34 cellular contexts compared by ENCODE assay signal in the genomic region with DNA sequence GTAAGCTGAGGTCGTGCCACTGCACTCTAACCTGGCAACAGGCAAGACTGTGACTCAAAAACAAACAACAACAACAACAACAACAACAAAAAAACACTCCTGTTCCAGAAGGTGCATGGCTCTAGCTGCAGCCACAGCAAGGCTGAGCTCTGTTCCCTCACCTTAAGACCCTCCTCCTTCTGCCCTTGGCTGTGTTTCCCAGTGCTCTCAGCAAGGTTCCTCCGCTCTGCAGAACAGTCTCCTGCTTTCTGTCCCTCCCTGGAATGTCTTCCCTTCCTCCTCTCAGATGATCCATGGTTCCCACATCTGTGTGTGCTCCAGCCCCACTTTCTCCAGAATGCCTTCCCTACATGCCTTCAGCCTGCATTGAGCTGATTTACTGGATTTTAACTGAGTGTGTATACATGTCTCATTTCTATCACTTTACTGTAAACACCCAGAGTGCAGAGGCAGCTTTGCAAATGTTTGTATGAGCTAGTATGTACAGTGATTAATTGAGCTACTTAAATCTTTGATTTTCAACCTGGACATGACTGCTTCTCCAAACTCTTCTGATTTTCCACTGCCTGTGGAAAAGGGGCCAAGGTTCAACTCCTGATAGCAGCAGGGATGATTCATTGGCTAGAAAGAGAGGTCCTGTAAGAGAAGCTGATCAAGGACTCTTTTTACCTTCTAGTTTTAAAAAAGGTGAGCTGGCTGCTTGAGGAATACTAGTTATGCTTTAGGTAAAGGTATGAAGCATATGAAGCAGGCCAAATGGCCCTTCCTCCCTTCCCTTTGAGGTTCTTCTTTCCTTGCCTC. TPM values are rescaled to one million over a fixed set of nuclear protein-coding genes. Genes with fewer than 3 reads are reported as not detected.
"Had no signal": no experiment of that assay in that cellular context is flagged by ENCODE, and none has a peak within 500 bp of the region (broad histone marks: within the 10 kb centered on the region; RNA-seq: fewer than 3 reads in every experiment).

No MANE protein-coding gene starts in this region.

- H3K27me3 ChIP-seq: breast epithelium, esophagus squamous epithelium, heart right ventricle, left lung, sigmoid colon, stomach, thyroid gland, upper lobe of left lung, vagina had no signal

- H3K27ac Mint-ChIP-seq: activated naive CD4-positive, alpha-beta T cell treated with anti-CD3 and anti-CD28 coated beads, Interleukin-2, amount 10 ng/mL, durations not matched to agents 7 days and 5 days; mesothelial cell of epicardium; nephron progenitor cell; stimulated activated naive B cell treated with anti-CD40 and anti-IgM and Interleukin-4, amounts not matched to agents 10 μg/mL and 1 μg/mL and 100 μg/mL, for 72 hours had no signal

- H3K9me3 ChIP-seq: breast epithelium, esophagus squamous epithelium, heart right ventricle, left lung, psoas muscle, sigmoid colon, stomach, thyroid gland, upper lobe of left lung, vagina had no signal

- FAIRE-seq: endometrium had no signal

- H3K36me3 ChIP-seq: breast epithelium, esophagus squamous epithelium, heart right ventricle, left lung, sigmoid colon, stomach, thyroid gland, upper lobe of left lung, vagina had no signal

- H3K4me2 ChIP-seq: smooth muscle cell had no signal

- H3K79me2 ChIP-seq: parathyroid adenoma had no signal

- H3K27ac ChIP-seq: breast epithelium, epithelial cell of prostate, esophagus squamous epithelium, heart right ventricle, left lung, parathyroid adenoma, psoas muscle, sigmoid colon, stomach, thyroid gland, upper lobe of left lung, vagina had no signal

- H2AFZ ChIP-seq: parathyroid adenoma had no signal

- H3K9me3 Mint-ChIP-seq: activated naive CD4-positive, alpha-beta T cell treated with anti-CD3 and anti-CD28 coated beads, Interleukin-2, amount 10 ng/mL, durations not matched to agents 7 days and 5 days; naive B cell; nephron progenitor cell; stimulated activated naive B cell treated with anti-CD40 and anti-IgM and Interleukin-4, amounts not matched to agents 10 μg/mL and 1 μg/mL and 100 μg/mL, for 72 hours had no signal

- ATAC-seq: heart right ventricle; left lung; psoas muscle; stimulated activated naive B cell treated with anti-CD40 and anti-IgM and Interleukin-4, amounts not matched to agents 10 μg/mL and 1 μg/mL and 100 μg/mL, for 72 hours had no signal

- DNase-seq: activated CD4-positive, alpha-beta T cell treated with anti-CD3 and anti-CD28 coated beads for 48 hours; activated CD4-positive, alpha-beta T cell treated with anti-CD3 and anti-CD28 coated beads, Interleukin-2, amount 50 U/mL, for 48 hours; activated CD8-positive, alpha-beta memory T cell treated with anti-CD3 and anti-CD28 coated beads for 24 hours; activated effector memory CD4-positive, alpha-beta T cell treated with Interleukin-2 at 50 U/mL for 16 hours; activated naive CD4-positive, alpha-beta T cell treated with anti-CD3 and anti-CD28 coated beads, Interleukin-2, amount 10 ng/mL, durations not matched to agents 7 days and 5 days; amygdala; central memory CD4-positive, alpha-beta T cell; effector CD4-positive, alpha-beta T cell; esophagus squamous epithelium; foreskin melanocyte; heart right ventricle; kidney glomerular epithelial cell; left lung; naive B cell; nephron progenitor cell; psoas muscle; sigmoid colon; stimulated activated CD4-positive, alpha-beta T cell treated with anti-CD3 and anti-CD28 coated beads, Interleukin-1b, Interleukin-23, amount 100 ng/mL, for 48 hours; stimulated activated CD4-positive, alpha-beta T cell treated with anti-CD3 and anti-CD28 coated beads, Interleukin-4, amount 100 ng/mL, for 4 hours; stimulated activated CD8-positive, alpha-beta memory T cell treated with anti-CD3 and anti-CD28 coated beads, Interleukin-4, amount 100 ng/mL, for 48 hours; stimulated activated naive B cell treated with anti-CD40 and anti-IgM and Interleukin-4, amounts not matched to agents 10 μg/mL and 1 μg/mL and 100 μg/mL, for 72 hours; stomach; thyroid gland; upper lobe of left lung had no signal

- H3K9ac ChIP-seq: parathyroid adenoma had no signal

- H3K36me3 Mint-ChIP-seq: activated naive CD4-positive, alpha-beta T cell treated with anti-CD3 and anti-CD28 coated beads, Interleukin-2, amount 10 ng/mL, durations not matched to agents 7 days and 5 days; mesothelial cell of epicardium; naive B cell; stimulated activated naive B cell treated with anti-CD40 and anti-IgM and Interleukin-4, amounts not matched to agents 10 μg/mL and 1 μg/mL and 100 μg/mL, for 72 hours had no signal

- H3K4me1 ChIP-seq: breast epithelium, esophagus squamous epithelium, left lung, parathyroid adenoma, psoas muscle, sigmoid colon, vagina had no signal

- H3K4me1 Mint-ChIP-seq: activated naive CD4-positive, alpha-beta T cell treated with anti-CD3 and anti-CD28 coated beads, Interleukin-2, amount 10 ng/mL, durations not matched to agents 7 days and 5 days; nephron progenitor cell had no signal

- H3K4me3 ChIP-seq: breast epithelium, esophagus squamous epithelium, heart right ventricle, left lung, psoas muscle, sigmoid colon, smooth muscle cell, stomach, thyroid gland, upper lobe of left lung, vagina had no signal

- H3K4me3 Mint-ChIP-seq: activated naive CD4-positive, alpha-beta T cell treated with anti-CD3 and anti-CD28 coated beads, Interleukin-2, amount 10 ng/mL, durations not matched to agents 7 days and 5 days; mesothelial cell of epicardium; naive B cell; nephron progenitor cell; stimulated activated naive B cell treated with anti-CD40 and anti-IgM and Interleukin-4, amounts not matched to agents 10 μg/mL and 1 μg/mL and 100 μg/mL, for 72 hours had no signal

RNA-seq across cellular contexts. Expression of gene ANKUB1, which starts 14.7 kb away (rescaled TPM):
- total RNA-seq: breast epithelium; esophagus squamous epithelium; glomerular endothelial cell; heart right ventricle; lung microvascular endothelial cell; psoas muscle; sigmoid colon; smooth muscle cell; stomach; T-helper 1 cell treated with Interleukin-12 subunit alpha and Interleukin-12 subunit beta and Interleukin-4 antibody, amounts not matched to agents 30 ng/mL and 1 ng/mL, for 36 hours; thyroid gland; vagina had no signal
- polyA plus RNA-seq: heart right ventricle, sigmoid colon, smooth muscle cell, stomach had no signal
